7 cellular contexts compared by ENCODE assay signal in genomic region chr14:56490379-56490778, GRCh38.
DNase-seq lines count a peak whose midpoint lies in the region; ATAC-seq and TF ChIP-seq lines count a peak whose summit lies in the region.

No MANE protein-coding gene starts in this region.

- DNase-seq in GM12865 (ENCODE audit: low read depth) (peak; percentile 34), NCI-H1930 (lab: John Stamatoyannopoulos, UW) (peak; percentile 19 to 32), iris pigment epithelial cell (ENCODE audit: low read depth) (peak; percentile 36), ureter (ENCODE audit: low spot score) (no peak)

- no peak for ATAC-seq in GM18517 (IDR thresholded peaks at IDR 0.05; ENCODE audit: unreplicated experiment)
- ATAC-seq in GM19397 (IDR thresholded peaks at IDR 0.05; ENCODE audit: unreplicated experiment), result no peak

- peak; percentile 29 for TF ChIP-seq CTCF in GM12865 (IDR thresholded peaks at IDR 0.05; ENCODE audit: insufficient read depth, low read depth, low read length, missing control alignments)
- TF ChIP-seq CTCF in WI38 (IDR thresholded peaks at IDR 0.05; ENCODE audit: low read depth, low read length), result peak; percentile 16; the same call in 1 of the 2 replicates

- H3K4me3 ChIP-seq in GM12865 (ENCODE audit: low read depth, low read length) (no peak overlapping the region), WI38 (ENCODE audit: low read depth, low read length) (no peak overlapping the region)
